12 cellular contexts compared by ENCODE assay signal in genomic region chr17:72393553-72393952, GRCh38.
A peak's percentile ranks its signal among the peaks of the same experiment; 100 is the strongest.
DNase-seq lines count a peak whose midpoint lies in the region; ATAC-seq and TF ChIP-seq lines count a peak whose summit lies in the region.
"Had no signal": no experiment of that assay in that cellular context is flagged by ENCODE, and none has a peak within 500 bp of the region (broad histone marks: within the 10 kb centered on the region; RNA-seq: fewer than 3 reads in every experiment).

No MANE protein-coding gene starts in this region.

- H3K9me3 Mint-ChIP-seq in CD14-positive monocyte = peaks cover 2 to 34% (median 14%) of the 10 kb centered on the region in 7 donors
- H3K9me3 Mint-ChIP-seq: nephron progenitor cell had no signal

- H3K36me3 ChIP-seq in adrenal gland (replicated peaks in 1 of 2) = no peaks in the 10 kb centered on the region

- TF ChIP-seq POLR2A in adrenal gland (IDR thresholded peaks at IDR 0.05) = no peak

- no peak overlapping the region for H3K4me3 Mint-ChIP-seq in CD14-positive monocyte

- no peaks in the 10 kb centered on the region for H3K9me3 ChIP-seq in adrenal gland (replicated peaks in 1 of 3)

- H3K27me3 Mint-ChIP-seq in CD14-positive monocyte (ENCODE audit: low read depth in 3 of 3) = peaks cover 0 to 5% (median 0%) of the 10 kb centered on the region in 3 donors

- H3K4me1 Mint-ChIP-seq in CD14-positive monocyte = no peaks in the 10 kb centered on the region

- DNase-seq in GM03348 (ENCODE audit: low spot score) = peak; percentile 67
- DNase-seq in RKO (ENCODE audit: low spot score) = peak; percentile 88
- DNase-seq in epithelial cell of prostate (ENCODE audit: low read depth, low spot score) = no peak
- DNase-seq in posterior vena cava (ENCODE audit: low spot score) = peak; percentile 51
- no peak for DNase-seq in CD14-positive monocyte (ENCODE audit: low spot score)
- DNase-seq in activated gamma-delta T cell treated with Interleukin-2 at 50 U/mL for 16 hours = no peak
- DNase-seq in adrenal gland = no peak
- DNase-seq: activated CD8-positive, alpha-beta memory T cell treated with anti-CD3 and anti-CD28 coated beads, Interleukin-2, amount 50 U/mL, for 48 hours; anterior cingulate cortex; NCI-H187 treated with DMSO at 0.1 percent for 48 hours; nephron progenitor cell had no signal

- H3K27me3 ChIP-seq in adrenal gland = no peaks in the 10 kb centered on the region

- ATAC-seq in HG02884 (IDR thresholded peaks at IDR 0.05; ENCODE audit: unreplicated experiment) = no peak

- TF ChIP-seq CTCF in CD14-positive monocyte (IDR thresholded peaks at IDR 0.05) (no peak), adrenal gland (IDR thresholded peaks at IDR 0.05) (no peak)

- no peaks in the 10 kb centered on the region for H3K4me1 ChIP-seq in adrenal gland (replicated peaks in 1 of 2)

- H3K36me3 Mint-ChIP-seq in CD14-positive monocyte = no peaks in the 10 kb centered on the region

- WGBS in adrenal gland, 4 donors = 69 to 83% (median 74%) methylated on average over 2 of the region's 2 CpGs

- no peak overlapping the region for H3K4me3 ChIP-seq in adrenal gland

- H3K27ac ChIP-seq in epithelial cell of prostate (peak overlapping the region; percentile 49), adrenal gland (no peak overlapping the region)

- intact Hi-C loops in posterior vena cava (cut with DNase I) (no loop called here), CD14-positive monocyte (cut with micrococcal nuclease) (no loop called here), adrenal gland (cut with DNase I) (no loop called here)

- no peak overlapping the region for H3K27ac Mint-ChIP-seq in CD14-positive monocyte
- H3K27ac Mint-ChIP-seq: nephron progenitor cell had no signal

Comparison
In these comparisons a context has a peak if more than half of its experiments do, and no peak if none do; other contexts are left out.
1. DNase-seq: peak in GM03348 (single experiment), RKO (single experiment) and posterior vena cava (single experiment); none in epithelial cell of prostate (single experiment), CD14-positive monocyte (single experiment), activated gamma-delta T cell treated with Interleukin-2 at 50 U/mL for 16 hours (single experiment) and adrenal gland (0 of 7).